ENCODE assay signal across 8 cellular contexts in the genomic region with DNA sequence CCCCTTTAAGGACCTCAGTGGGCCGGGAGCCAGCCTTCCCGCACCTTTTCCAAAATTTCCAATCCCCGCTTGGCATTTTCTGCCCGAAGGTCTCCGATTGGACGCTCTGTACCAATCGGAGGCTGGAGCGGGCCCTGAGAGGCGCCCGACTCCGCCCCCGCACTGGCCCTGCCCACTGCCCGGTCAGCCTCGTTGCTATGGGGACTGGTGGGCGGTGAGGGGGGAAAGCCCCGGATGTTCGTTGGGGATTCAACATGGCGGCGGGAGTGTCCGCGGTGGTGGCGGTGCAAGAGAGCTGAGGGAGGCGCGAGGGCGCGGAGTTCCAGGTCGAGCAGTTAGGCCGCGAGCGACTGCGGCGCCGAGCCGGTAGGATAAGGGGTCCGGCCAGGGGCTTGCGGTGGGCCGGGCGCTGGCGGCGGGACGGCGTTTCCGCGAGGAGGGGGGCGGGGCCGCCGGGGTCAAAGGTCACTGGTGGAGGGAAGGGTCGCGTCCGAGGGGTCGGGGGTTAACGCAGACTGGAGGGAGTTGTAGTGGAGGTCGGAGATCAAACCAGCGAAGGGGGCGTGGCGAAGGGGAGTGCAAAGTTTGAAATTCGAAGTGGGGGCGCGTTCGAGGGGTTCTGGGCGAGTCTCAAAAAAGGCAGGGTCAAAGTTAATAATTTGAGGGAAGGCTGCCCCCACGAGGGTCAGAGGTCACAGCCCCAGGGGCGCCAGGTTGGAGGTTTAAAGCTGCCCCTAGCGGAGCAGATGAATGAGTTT. TPM values are rescaled to one million over a fixed set of nuclear protein-coding genes. Genes with fewer than 3 reads are reported as not detected.
DNase-seq lines count a peak whose midpoint lies in the region; ATAC-seq, FAIRE-seq and TF ChIP-seq lines count a peak whose summit lies in the region.

Gene PAK4, plus strand, starts transcription at position 233 of the 758 bp plus-strand sequence. CDS start 43,768 bp downstream, outside the sequence.

- intact Hi-C loops in Calu3 (cut with micrococcal nuclease; ENCODE audit: unreplicated experiment) = no loop called here

- peak within 1 kb of the TSS; percentile 87 for H3K4me3 ChIP-seq in OCI-LY3 (ENCODE audit: low read length)

- no peaks in the 10 kb centered on the region for H3K27me3 ChIP-seq in OCI-LY3 (ENCODE audit: low read depth, low read length)

- FAIRE-seq in endometrium (lab: Jason Lieb, UNC) = peak; percentile 97

- peak; percentile 80 for ATAC-seq in GM21447 (IDR thresholded peaks at IDR 0.05; ENCODE audit: unreplicated experiment)

- H3K9me3 ChIP-seq in OCI-LY3 (ENCODE audit: insufficient read depth, low read length) = no peaks in the 10 kb centered on the region

- peaks cover 65% of the 10 kb centered on the region for H3K4me1 Mint-ChIP-seq in Calu3 (ENCODE audit: low read depth, unreplicated experiment)
- H3K4me1 Mint-ChIP-seq in mesothelial cell of epicardium = peaks cover 50% of the 10 kb centered on the region

- peaks cover 39% of the 10 kb centered on the region for H3K79me2 ChIP-seq in OCI-LY3 (ENCODE audit: low read length)

- DNase-seq in Calu3 = peak; percentile 99
- DNase-seq in HuH-7 (ENCODE audit: low spot score) = peak; percentile 99
- peak; percentile 99 for DNase-seq in activated CD8-positive, alpha-beta memory T cell treated with anti-CD3 and anti-CD28 coated beads, Interleukin-2, amount 50 U/mL, for 48 hours
- DNase-seq in mesothelial cell of epicardium (ENCODE audit: low spot score in 2 of 2, unreplicated experiment in 2 of 2) = peak; percentile 97 to 98
- DNase-seq in stimulated activated CD8-positive, alpha-beta memory T cell treated with anti-CD3 and anti-CD28 coated beads, Interleukin-15, amount 100 ng/mL, for 48 hours (ENCODE audit: low read depth in 2 of 2) = peak; percentile 97 to 98

- peak within 1 kb of the TSS; percentile 64 for H3K27ac ChIP-seq in OCI-LY3 (ENCODE audit: low read length)

- H3K36me3 Mint-ChIP-seq in Calu3 (ENCODE audit: insufficient read depth, unreplicated experiment) (peaks cover 39% of the 10 kb centered on the region), mesothelial cell of epicardium (no peaks in the 10 kb centered on the region)

- H3K9me3 Mint-ChIP-seq in Calu3 (ENCODE audit: low read depth, unreplicated experiment) (no peaks in the 10 kb centered on the region), mesothelial cell of epicardium (no peaks in the 10 kb centered on the region)

- peak within 1 kb of the TSS; percentile 86 for H3K9ac ChIP-seq in OCI-LY3 (ENCODE audit: low read length)

- CTCF ChIA-PET in Calu3 (lab: Charles Lee) = interaction anchor here (0.6 to 0.7 kb wide), 2 partner anchors 14 to 491 kb away, joined by 3 to 7 read pairs; no protein-coding TSS in a partner anchor

- H3K27me3 Mint-ChIP-seq in Calu3 (ENCODE audit: unreplicated experiment) = no peaks in the 10 kb centered on the region
- H3K27me3 Mint-ChIP-seq in mesothelial cell of epicardium (ENCODE audit: low read depth) = peaks cover 3% of the 10 kb centered on the region

- TF ChIP-seq CTCF in Calu3 (IDR thresholded peaks at IDR 0.05; ENCODE audit: unreplicated experiment) (no peak), OCI-LY3 (IDR thresholded peaks at IDR 0.05; ENCODE audit: low read depth, low read length) (no peak), mesothelial cell of epicardium (IDR thresholded peaks at IDR 0.05; ENCODE audit: unreplicated experiment) (no peak)

- H3K4me3 Mint-ChIP-seq in Calu3 (ENCODE audit: low read depth, unreplicated experiment) (peak within 1 kb of the TSS; percentile 94), mesothelial cell of epicardium (peak within 1 kb of the TSS; percentile 97)

- H4K20me1 ChIP-seq in OCI-LY3 (ENCODE audit: insufficient read depth, low read length) = 0 out of 2 replicates have a peak, but pooled peaks cover 3% of the 10 kb centered on the region

- no TSS peak for BruUV-seq in Calu3 (replicated peaks; lab: Mats Ljungman, UMichigan)

- peak within 1 kb of the TSS; percentile 96 for H3K4me2 ChIP-seq in OCI-LY3 (ENCODE audit: low read length)

- H3K36me3 ChIP-seq in OCI-LY3 (replicated peaks; ENCODE audit: low read depth, low read length) = no peaks in the 10 kb centered on the region

- peaks cover 12% of the 10 kb centered on the region for H3K4me1 ChIP-seq in OCI-LY3 (ENCODE audit: low read length)

- H2AFZ ChIP-seq in OCI-LY3 (ENCODE audit: low read depth, low read length) = peak within 1 kb of the TSS; percentile 91

- H3K27ac Mint-ChIP-seq in Calu3 (ENCODE audit: unreplicated experiment) (peak within 1 kb of the TSS; percentile 96), mesothelial cell of epicardium (peak within 1 kb of the TSS; percentile 98)

RNA-seq across cellular contexts. Expression of gene PAK4, which starts in this region (rescaled TPM):
- total RNA-seq in Calu3 (2022) (75.7 and 89.2 TPM in 2 replicates), mesothelial cell of epicardium (101 to 103 TPM (median 102 TPM) in 3 replicates)

Comparison
In these comparisons a context has a peak if more than half of its experiments do, and no peak if none do; other contexts are left out.
1. Peak in every context shown above with its lines: DNase-seq, ATAC-seq, H3K4me3 ChIP-seq and H3K27ac ChIP-seq.